In the genomic region with DNA sequence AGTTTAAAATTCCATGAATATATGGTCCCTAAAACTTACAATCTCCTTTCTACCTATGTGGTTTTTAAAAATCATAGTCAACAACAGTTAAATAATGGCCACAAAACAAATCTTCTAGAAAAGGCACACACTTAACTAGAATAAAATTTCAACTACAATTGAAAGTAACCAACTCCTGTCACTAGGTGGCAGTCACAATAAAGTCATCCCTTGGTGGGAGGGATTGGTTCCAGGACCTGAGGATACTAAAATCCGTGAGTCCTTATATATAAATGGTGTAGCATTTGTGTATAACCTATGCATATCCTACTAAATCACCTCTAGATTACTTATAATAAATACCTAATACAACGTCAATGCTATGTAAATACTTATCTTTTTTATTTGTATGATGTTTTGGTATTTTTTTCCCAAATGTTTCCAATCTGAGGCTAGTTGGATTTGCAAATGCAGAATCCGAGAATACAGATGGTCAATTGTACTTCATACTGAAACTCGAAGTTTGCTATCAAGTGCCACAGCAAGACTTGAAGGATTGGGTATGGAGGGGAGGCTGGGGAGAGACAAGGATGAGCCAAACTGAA, we compare ENCODE assay signal across 9 cellular contexts.
A peak's percentile ranks its signal among the peaks of the same experiment; 100 is the strongest.
DNase-seq lines count a peak whose midpoint lies in the region; ATAC-seq and TF ChIP-seq lines count a peak whose summit lies in the region.
"Had no signal": no experiment of that assay in that cellular context is flagged by ENCODE, and none has a peak within 500 bp of the region (broad histone marks: within the 10 kb centered on the region; RNA-seq: fewer than 3 reads in every experiment).

No MANE protein-coding gene starts in this region.

- DNase-seq in Calu3 (peak; percentile 2), RWPE1 (ENCODE audit: low spot score) (peak; percentile 72), epithelial cell of prostate (ENCODE audit: low read depth, low spot score) (no peak), omental fat pad (ENCODE audit: low spot score) (no peak), NCI-H187 treated with DMSO at 0.1 percent for 48 hours (lab: John Stamatoyannopoulos, UW) (no peak)

- no peaks in the 10 kb centered on the region for H3K36me3 ChIP-seq in HUES6 (ENCODE audit: control insufficient read depth, insufficient read depth, low read length)

- POLR2A ChIA-PET in RWPE1 (lab: Yijun Ruan, JAX; ENCODE audit: low non-redundant PET), result no interaction called here

- H3K4me1 Mint-ChIP-seq in Calu3 (ENCODE audit: low read depth, unreplicated experiment) (peaks cover 6% of the 10 kb centered on the region), nephron (peaks cover 38% of the 10 kb centered on the region)

- H3K4me3 Mint-ChIP-seq in Calu3 (ENCODE audit: low read depth, unreplicated experiment) (no peak overlapping the region), nephron (no peak overlapping the region)

- H3K9ac ChIP-seq in HUES6 (ENCODE audit: low read length), result peak overlapping the region; percentile 2

- no peaks in the 10 kb centered on the region for H3K9me3 ChIP-seq in HUES6 (ENCODE audit: control insufficient read depth, insufficient read depth, low read depth, low read length)

- no TSS peak for BruUV-seq in Calu3 (replicated peaks; lab: Mats Ljungman, UMichigan)

- H3K27ac ChIP-seq in HUES6 (ENCODE audit: low read depth, low read length) (no peak overlapping the region), RWPE1 (no peak overlapping the region), epithelial cell of prostate (peak overlapping the region; percentile 67)

- H3K4me1 ChIP-seq in HUES6 (ENCODE audit: control insufficient read depth, insufficient read depth, low read length), result peaks cover 18% of the 10 kb centered on the region

- H3K4me3 ChIP-seq in HUES6 (ENCODE audit: low read depth, low read length), result no peak overlapping the region
- H3K4me3 ChIP-seq: skin epidermis had no signal

- no peaks in the 10 kb centered on the region for H3K27me3 Mint-ChIP-seq in Calu3 (ENCODE audit: unreplicated experiment)
- no peaks in the 10 kb centered on the region for H3K27me3 Mint-ChIP-seq in nephron (ENCODE audit: low read depth)

- H3K36me3 Mint-ChIP-seq in Calu3 (ENCODE audit: insufficient read depth, unreplicated experiment), result no peaks in the 10 kb centered on the region
- H3K36me3 Mint-ChIP-seq in nephron (ENCODE audit: low read depth), result peaks cover 4% of the 10 kb centered on the region

- ATAC-seq in GM21737 (IDR thresholded peaks at IDR 0.05; ENCODE audit: unreplicated experiment), result no peak
- ATAC-seq in omental fat pad (ENCODE audit: low FRiP score), result no peak

- no peak for TF ChIP-seq CTCF in Calu3 (IDR thresholded peaks at IDR 0.05; ENCODE audit: unreplicated experiment)
- TF ChIP-seq CTCF in RWPE1 (conservative IDR thresholded peaks at IDR 0.05; ENCODE audit: low read depth), result peak; percentile 83
- TF ChIP-seq CTCF in nephron (IDR thresholded peaks at IDR 0.05; ENCODE audit: unreplicated experiment in 3 of 3), result peak; percentile 56 to 68 (median 61)
- TF ChIP-seq CTCF in omental fat pad (IDR thresholded peaks at IDR 0.05), result no peak

- no peaks in the 10 kb centered on the region for H3K9me3 Mint-ChIP-seq in Calu3 (ENCODE audit: low read depth, unreplicated experiment)
- H3K9me3 Mint-ChIP-seq in nephron, result no peaks in the 10 kb centered on the region

- intact Hi-C loops in Calu3 (cut with micrococcal nuclease; ENCODE audit: unreplicated experiment), result loop anchor here (2.0 kb wide), 1 partner anchor 111 kb away; no protein-coding TSS in a partner anchor

- H3K27me3 ChIP-seq in HUES6 (ENCODE audit: control insufficient read depth, insufficient read depth, low read length), result no peaks in the 10 kb centered on the region

- no peak overlapping the region for H3K27ac Mint-ChIP-seq in Calu3 (ENCODE audit: unreplicated experiment)
- H3K27ac Mint-ChIP-seq in nephron, result peak overlapping the region; percentile 69 to 90 (median 76)

- CTCF ChIA-PET in Calu3 (lab: Charles Lee), result no interaction called here
- CTCF ChIA-PET in RWPE1 (lab: Yijun Ruan, JAX), result interaction anchor here (0.6 to 2.4 kb wide), 8 partner anchors 34 to 371 kb away, joined by 3 to 15 read pairs (median 4); no protein-coding TSS in a partner anchor

Comparison
In these comparisons a context has a peak if more than half of its experiments do, and no peak if none do; other contexts are left out.
1. DNase-seq: peak in Calu3 (single experiment) and RWPE1 (single experiment); none in epithelial cell of prostate (single experiment), omental fat pad (single experiment) and NCI-H187 treated with DMSO at 0.1 percent for 48 hours (single experiment).
2. CTCF ChIP-seq: peak in RWPE1 (single experiment) and nephron (3 of 3); none in Calu3 (single experiment) and omental fat pad (0 of 3).